Comparison of ENCODE assay signal across 23 cellular contexts in genomic region chr12:1356285-1356684, GRCh38.
"Had no signal": no experiment of that assay in that cellular context is flagged by ENCODE, and none has a peak within 500 bp of the region (broad histone marks: within the 10 kb centered on the region; RNA-seq: fewer than 3 reads in every experiment).

No MANE protein-coding gene starts in this region.

- H3K4me3 Mint-ChIP-seq: activated T-cell treated with anti-CD3 and anti-CD28 coated beads, Interleukin-2, amount 50 U/mL, for 72 hours; brain; stimulated activated naive B cell treated with anti-CD40 and anti-IgM and Interleukin-4, amounts not matched to agents 10 μg/mL and 1 μg/mL and 100 μg/mL, for 72 hours had no signal

- FAIRE-seq: frontal cortex, islet of Langerhans, small intestine had no signal

- H3K4me1 Mint-ChIP-seq: stimulated activated naive B cell treated with anti-CD40 and anti-IgM and Interleukin-4, amounts not matched to agents 10 μg/mL and 1 μg/mL and 100 μg/mL, for 72 hours had no signal

- H3K9me3 ChIP-seq: left lung, mucosa of descending colon, right lobe of liver, stomach, thyroid gland had no signal

- H3K27me3 ChIP-seq: left lung, right lobe of liver, stomach, thyroid gland had no signal

- H3K27ac Mint-ChIP-seq: activated naive CD4-positive, alpha-beta T cell treated with anti-CD3 and anti-CD28 coated beads, Interleukin-2, amount 50 U/mL, for 72 hours; activated T-cell treated with anti-CD3 and anti-CD28 coated beads, Interleukin-2, amount 50 U/mL, for 72 hours; stimulated activated naive B cell treated with anti-CD40 and anti-IgM and Interleukin-4, amounts not matched to agents 10 μg/mL and 1 μg/mL and 100 μg/mL, for 72 hours had no signal

- ATAC-seq: activated naive CD4-positive, alpha-beta T cell treated with anti-CD3 and anti-CD28 coated beads, Interleukin-2, amount 50 U/mL, for 72 hours; activated T-cell treated with anti-CD3 and anti-CD28 coated beads, Interleukin-2, amount 50 U/mL, for 72 hours; left lung; mucosa of descending colon; stimulated activated naive B cell treated with anti-CD40 and anti-IgM and Interleukin-4, amounts not matched to agents 10 μg/mL and 1 μg/mL and 100 μg/mL, for 72 hours had no signal

- H3K27ac ChIP-seq: left lung, right lobe of liver, stomach, thyroid gland, VCaP had no signal

- H3K9me3 Mint-ChIP-seq: activated naive CD4-positive, alpha-beta T cell treated with anti-CD3 and anti-CD28 coated beads, Interleukin-2, amount 50 U/mL, for 72 hours; activated T-cell treated with anti-CD3 and anti-CD28 coated beads, Interleukin-2, amount 50 U/mL, for 72 hours; nephron; stimulated activated naive B cell treated with anti-CD40 and anti-IgM and Interleukin-4, amounts not matched to agents 10 μg/mL and 1 μg/mL and 100 μg/mL, for 72 hours had no signal

- H3K4me3 ChIP-seq: left lung, lung, mucosa of descending colon, right lobe of liver, stomach, thyroid gland had no signal

- H3K36me3 ChIP-seq: left lung, right lobe of liver, stomach, thyroid gland had no signal

- H3K27me3 Mint-ChIP-seq: brain; progenitor cell of endocrine pancreas; stimulated activated naive B cell treated with anti-CD40 and anti-IgM and Interleukin-4, amounts not matched to agents 10 μg/mL and 1 μg/mL and 100 μg/mL, for 72 hours had no signal

- DNase-seq: activated CD4-positive, alpha-beta T cell treated with anti-CD3 and anti-CD28 coated beads for 4 hours; activated CD4-positive, alpha-beta T cell treated with anti-CD3 and anti-CD28 coated beads, Interleukin-2, amount 50 U/mL, for 4 hours; activated naive CD4-positive, alpha-beta T cell; activated T-cell treated with anti-CD3 and anti-CD28 coated beads for 4 hours; activated T-cell treated with anti-CD3 and anti-CD28 coated beads, Interleukin-2, amount 50 U/mL, for 72 hours; aorta; cortex of kidney; left lung; mucosa of descending colon; right lobe of liver; small intestine; stimulated activated CD4-positive, alpha-beta T cell treated with anti-CD3 and anti-CD28 coated beads, Interleukin-1b, Interleukin-23, amount 100 ng/mL, for 48 hours; stimulated activated naive B cell treated with anti-CD40 and anti-IgM and Interleukin-4, amounts not matched to agents 10 μg/mL and 1 μg/mL and 100 μg/mL, for 72 hours; stomach; thyroid gland had no signal

- H3K4me1 ChIP-seq: left lung, thyroid gland had no signal

- H3K36me3 Mint-ChIP-seq: activated naive CD4-positive, alpha-beta T cell treated with anti-CD3 and anti-CD28 coated beads, Interleukin-2, amount 50 U/mL, for 72 hours had no signal
